Comparison of ENCODE assay signal across 9 cellular contexts in the genomic region with DNA sequence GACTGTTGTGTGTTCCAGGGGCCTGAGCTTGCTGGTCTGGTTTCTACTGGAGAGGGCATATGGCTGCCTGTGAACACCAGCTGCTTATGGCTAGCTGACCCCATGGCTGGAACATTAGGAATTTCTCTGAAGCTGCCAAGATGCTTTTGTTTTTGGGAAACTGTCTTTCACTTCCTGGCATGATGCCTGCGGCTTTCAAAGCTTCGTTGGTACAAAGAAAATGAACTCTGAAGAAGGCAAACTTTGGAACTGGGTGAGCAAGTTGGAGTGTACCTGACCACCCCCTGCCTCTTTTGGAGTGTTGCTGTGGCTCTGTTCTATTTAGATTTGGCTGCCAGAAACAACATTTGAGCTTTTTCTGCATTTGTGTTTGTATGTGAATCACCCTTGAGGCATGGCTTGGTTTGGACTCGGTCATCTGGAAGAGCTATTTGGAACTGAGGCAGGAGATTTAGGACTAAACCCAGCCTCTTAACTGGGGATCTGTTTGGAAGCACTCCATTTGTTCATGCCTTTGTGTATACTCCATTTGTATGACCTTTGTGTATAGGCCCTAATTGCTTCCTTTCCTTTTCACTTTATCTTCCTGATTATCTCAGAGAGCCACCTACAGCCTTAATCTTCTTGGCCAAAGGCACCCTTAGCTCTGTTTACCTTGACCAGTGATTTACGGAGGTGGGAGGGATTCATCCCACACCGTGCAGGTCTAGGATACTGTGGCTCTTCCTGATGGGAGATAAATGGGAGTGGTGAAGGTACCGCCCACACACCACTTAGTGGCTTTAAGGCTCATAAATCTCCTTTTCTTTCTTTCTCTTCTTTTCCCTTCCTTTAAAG.
DNase-seq lines count a peak whose midpoint lies in the region; ATAC-seq and TF ChIP-seq lines count a peak whose summit lies in the region.
"Had no signal": no experiment of that assay in that cellular context is flagged by ENCODE, and none has a peak within 500 bp of the region (broad histone marks: within the 10 kb centered on the region; RNA-seq: fewer than 3 reads in every experiment).

No MANE protein-coding gene starts in this region.

- H3K9me3 ChIP-seq in mucosa of rectum (ENCODE audit: control insufficient read depth in 2 of 2, low read length in 2 of 2) = no peaks in the 10 kb centered on the region

- H3K4me1 ChIP-seq in mucosa of rectum (ENCODE audit: control insufficient read depth in 2 of 2, insufficient read depth in 2 of 2, low read length in 2 of 2) = peaks cover 3 to 10% of the 10 kb centered on the region in 2 donors

- H3K9ac ChIP-seq in mucosa of rectum (ENCODE audit: low read depth in 1 of 2, low read length in 2 of 2) = no peak overlapping the region

- no peak for ATAC-seq in HG03175 (IDR thresholded peaks at IDR 0.05; ENCODE audit: unreplicated experiment)

- DNase-seq in HS-5 (ENCODE audit: low read depth) = peak; percentile 33
- peak; percentile 86 for DNase-seq in cerebellar cortex (ENCODE audit: low spot score)
- DNase-seq in DMS114 treated with DMSO at 0.1 percent for 48 hours (lab: John Stamatoyannopoulos, UW; ENCODE audit: unreplicated experiment) = no peak
- DNase-seq in activated CD4-positive, alpha-beta T cell treated with anti-CD3 and anti-CD28 coated beads for 48 hours = no peak
- no peak for DNase-seq in activated CD4-positive, alpha-beta T cell treated with anti-CD3 and anti-CD28 coated beads, Interleukin-2, amount 50 U/mL, for 1 hour
- DNase-seq: activated naive CD4-positive, alpha-beta T cell treated with Interleukin-2 at 50 U/mL for 16 hours had no signal

- no peaks in the 10 kb centered on the region for H3K27me3 ChIP-seq in mucosa of rectum (ENCODE audit: control insufficient read depth in 2 of 2, insufficient read depth in 2 of 2, low read length in 2 of 2)

- no peak overlapping the region for H3K4me3 ChIP-seq in mucosa of rectum (ENCODE audit: low read length in 2 of 2)

- H3K27ac ChIP-seq in 22Rv1 (peak overlapping the region; percentile 17; the same call in 1 of the 2 replicates), mucosa of rectum (ENCODE audit: low read depth in 2 of 2, low read length in 2 of 2) (peak overlapping the region; percentile 5 to 6)

- TF ChIP-seq CTCF in 22Rv1 (IDR thresholded peaks at IDR 0.05) = no peak

- H3K36me3 ChIP-seq in mucosa of rectum (ENCODE audit: control insufficient read depth in 2 of 2, insufficient read depth in 2 of 2, low read length in 2 of 2) = no peaks in the 10 kb centered on the region

Comparison
In these comparisons a context has a peak if more than half of its experiments do, and no peak if none do; other contexts are left out.
1. DNase-seq: peak in HS-5 (single experiment) and cerebellar cortex (single experiment); none in DMS114 treated with DMSO at 0.1 percent for 48 hours (single experiment), activated CD4-positive, alpha-beta T cell treated with anti-CD3 and anti-CD28 coated beads for 48 hours (single experiment) and activated CD4-positive, alpha-beta T cell treated with anti-CD3 and anti-CD28 coated beads, Interleukin-2, amount 50 U/mL, for 1 hour (single experiment).